In the genomic region with DNA sequence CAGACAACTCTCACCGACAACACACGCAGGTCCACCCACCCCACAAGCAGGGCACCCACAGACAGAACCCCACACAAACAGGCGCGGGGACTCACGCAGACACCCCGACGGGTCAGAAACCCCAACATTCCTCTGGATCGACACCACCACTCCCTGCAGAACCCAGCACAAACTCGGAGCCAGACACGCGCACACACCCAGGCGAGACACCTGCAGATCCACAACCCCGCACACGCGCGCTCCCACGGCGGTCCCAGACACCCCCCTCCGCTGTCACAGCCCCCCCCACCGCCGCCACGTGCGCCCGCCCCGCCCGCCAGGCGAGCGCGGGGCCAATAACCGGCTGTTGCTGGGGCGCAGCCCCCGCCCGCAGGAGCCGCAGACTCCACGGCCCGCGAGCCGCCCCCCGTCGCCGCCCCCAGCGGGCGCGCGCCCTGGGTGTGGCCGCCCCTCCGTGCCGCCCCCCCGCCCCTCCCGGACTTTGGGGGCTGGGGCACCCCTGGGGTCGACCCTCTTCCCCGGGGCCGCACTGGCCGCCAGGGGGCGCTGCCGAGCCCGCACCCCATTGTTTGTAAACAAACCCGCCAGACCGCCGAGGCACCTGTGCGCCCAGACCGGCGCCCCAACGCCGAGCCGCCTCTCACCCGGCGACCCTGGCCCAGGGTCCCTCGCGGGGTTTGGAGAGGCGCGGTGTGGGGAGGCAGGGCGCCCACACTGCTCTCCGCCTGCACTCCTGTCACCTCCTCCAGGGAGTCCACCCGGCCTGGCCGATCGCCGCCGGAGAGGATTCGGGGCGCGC, we compare ENCODE assay signal across 8 cellular contexts. TPM values are rescaled to one million over a fixed set of nuclear protein-coding genes. Genes with fewer than 3 reads are reported as not detected.
A peak's percentile ranks its signal among the peaks of the same experiment; 100 is the strongest.
DNase-seq lines count a peak whose midpoint lies in the region; ATAC-seq, FAIRE-seq and TF ChIP-seq lines count a peak whose summit lies in the region.

No MANE protein-coding gene starts in this region.

- H3K9me3 Mint-ChIP-seq in activated naive CD4-positive, alpha-beta T cell treated with anti-CD3 and anti-CD28 coated beads for 36 hours: no peaks in the 10 kb centered on the region

- intact Hi-C loops in PC-9 (cut with micrococcal nuclease; ENCODE audit: unreplicated experiment): no loop called here
- intact Hi-C loops in activated naive CD4-positive, alpha-beta T cell treated with anti-CD3 and anti-CD28 coated beads for 36 hours (cut with micrococcal nuclease): no loop called here
- intact Hi-C loops in Right ventricle myocardium superior (cut with DNase I): no loop called here
- intact Hi-C loops in pancreas (cut with DNase I): no loop called here

- ATAC-seq in GM19324 (IDR thresholded peaks at IDR 0.05; ENCODE audit: low FRiP score, unreplicated experiment) (peak; percentile 16), Right ventricle myocardium superior (ENCODE audit: poor library complexity) (no peak), pancreas (peak in 2 of 4 donors; percentile 5 to 20)

- H3K27ac Mint-ChIP-seq in activated naive CD4-positive, alpha-beta T cell treated with anti-CD3 and anti-CD28 coated beads for 36 hours: no peak overlapping the region

- H3K27me3 Mint-ChIP-seq in activated naive CD4-positive, alpha-beta T cell treated with anti-CD3 and anti-CD28 coated beads for 36 hours (ENCODE audit: low read depth): no peaks in the 10 kb centered on the region

- peaks cover 18% of the 10 kb centered on the region for H3K79me2 ChIP-seq in PC-9 (ENCODE audit: low read depth)

- DNase-seq in AG04450 (ENCODE audit: low read depth, low spot score) (no peak), PC-9 (peak in 1 of 2 experiments; percentile 78), Right ventricle myocardium superior (peak; percentile 80), pancreas (peak; percentile 62 to 90 (median 80)), ureter (ENCODE audit: low spot score) (peak; percentile 75), putamen (ENCODE audit: low spot score) (no peak)
- DNase-seq in activated naive CD4-positive, alpha-beta T cell treated with anti-CD3 and anti-CD28 coated beads for 36 hours: peak; percentile 81

- peak overlapping the region; percentile 98 for H3K4me3 ChIP-seq in AG04450 (ENCODE audit: low read depth, low read length)
- H3K4me3 ChIP-seq in PC-9: peak overlapping the region; percentile 99
- H3K4me3 ChIP-seq in pancreas: peak overlapping the region; percentile 89 to 99 (median 98)

- no TSS peak for BruUV-seq in PC-9 (replicated peaks; lab: Mats Ljungman, UMichigan)

- no peak for FAIRE-seq in pancreas (lab: Jason Lieb, UNC)

- H3K27ac ChIP-seq in AG04450 (ENCODE audit: low read depth, low read length): peak overlapping the region; percentile 39
- H3K27ac ChIP-seq in PC-9: 0 out of 2 replicates have a peak overlapping the region, but pooled peaks have one; percentile 38
- peak overlapping the region; percentile 73 to 97 (median 82) for H3K27ac ChIP-seq in pancreas

- 1 to 3% methylated on average over 42 to 82 of the region's 82 CpGs for WGBS in pancreas, 2 donors

- TF ChIP-seq CTCF in AG04450 (IDR thresholded peaks at IDR 0.05; ENCODE audit: low read depth, low read length): peak; percentile 66
- peak; percentile 82 for TF ChIP-seq CTCF in PC-9 (conservative IDR thresholded peaks at IDR 0.05)
- peak; percentile 75 to 90 (median 80) for TF ChIP-seq CTCF in pancreas (IDR thresholded peaks at IDR 0.05)

- H3K4me3 Mint-ChIP-seq in activated naive CD4-positive, alpha-beta T cell treated with anti-CD3 and anti-CD28 coated beads for 36 hours: peak overlapping the region; percentile 54

- peaks cover 15% of the 10 kb centered on the region for H3K36me3 Mint-ChIP-seq in activated naive CD4-positive, alpha-beta T cell treated with anti-CD3 and anti-CD28 coated beads for 36 hours (ENCODE audit: low read depth)

- H3K9me2 ChIP-seq in PC-9 (ENCODE audit: insufficient read depth): no peaks in the 10 kb centered on the region

- peaks cover 59% of the 10 kb centered on the region for H3F3A ChIP-seq in PC-9 (ENCODE audit: insufficient read depth, low read depth)

- CTCF ChIA-PET in AG04450 (lab: Charles Lee): no interaction called here
- CTCF ChIA-PET in PC-9 (lab: Charles Lee): no interaction called here
- CTCF ChIA-PET in activated naive CD4-positive, alpha-beta T cell treated with anti-CD3 and anti-CD28 coated beads for 36 hours (lab: Charles Lee): interaction anchor here (1.5 kb wide), 1 partner anchor 14 kb away, joined by 9 read pairs; no protein-coding TSS in a partner anchor

- peaks cover 27% of the 10 kb centered on the region for H3K4me1 Mint-ChIP-seq in activated naive CD4-positive, alpha-beta T cell treated with anti-CD3 and anti-CD28 coated beads for 36 hours (ENCODE audit: low read depth)

- H4K20me1 ChIP-seq in PC-9 (ENCODE audit: insufficient read depth): peaks cover 18% of the 10 kb centered on the region

- H3K36me3 ChIP-seq in PC-9 (ENCODE audit: low read depth) (no peaks in the 10 kb centered on the region), pancreas (no peaks in the 10 kb centered on the region)

- H3K27me3 ChIP-seq in AG04450 (ENCODE audit: control insufficient read depth, insufficient read depth, low read length) (no peaks in the 10 kb centered on the region), PC-9 (ENCODE audit: insufficient read depth, low read depth) (no peaks in the 10 kb centered on the region), pancreas (no peaks in the 10 kb centered on the region)

- H3K4me2 ChIP-seq in PC-9: peak overlapping the region; percentile 90

- POLR2A ChIA-PET in AG04450 (lab: Yijun Ruan, JAX): no interaction called here
- POLR2A ChIA-PET in PC-9 (lab: Charles Lee; ENCODE audit: unreplicated experiment): no interaction called here

- no peaks in the 10 kb centered on the region; the same call in 1 of the 2 replicates for H3K9me3 ChIP-seq in AG04450 (ENCODE audit: control insufficient read depth, insufficient read depth, low read length)
- no peaks in the 10 kb centered on the region for H3K9me3 ChIP-seq in PC-9 (ENCODE audit: insufficient read depth, low read depth)
- no peaks in the 10 kb centered on the region for H3K9me3 ChIP-seq in pancreas

- peak overlapping the region; percentile 87 for H2AFZ ChIP-seq in PC-9

- H3K4me1 ChIP-seq in PC-9 (replicated peaks; ENCODE audit: insufficient read depth) (peaks cover 57% of the 10 kb centered on the region), pancreas (peaks cover 0 to 26% (median 19%) of the 10 kb centered on the region in 3 donors)

RNA-seq across cellular contexts. Expression of a gene that starts 0.7 kb away (rescaled TPM):
- 3.6 and 4.4 TPM in 2 replicates for polyA plus RNA-seq in AG04450 (2011; rRNA removed)
- 3.6 and 4.5 TPM in 2 replicates for polyA minus RNA-seq in AG04450 (2011; rRNA and poly(A)+ RNA removed)
- total RNA-seq in PC-9 (2021): 18.3 and 18.8 TPM in 2 replicates
- total RNA-seq in activated naive CD4-positive, alpha-beta T cell treated with anti-CD3 and anti-CD28 coated beads for 36 hours: 10 to 100 TPM; 55.9 to 59.5 TPM
- 3.8 TPM for total RNA-seq in Right ventricle myocardium superior
- total RNA-seq in pancreas: 10 to 100 TPM in 3 of 6 donors, 1 to 10 TPM in 3; 6.8 to 19.4 (median 9.2) TPM
- 10 to 100 TPM in 1 of 2 donors, 1 to 10 TPM in 1; 5.5 to 11.3 TPM for polyA plus RNA-seq in pancreas
- 9.9 TPM for total RNA-seq in ureter

RNA-seq across cellular contexts. Expression of a gene that starts 26.0 kb away (rescaled TPM):
- polyA plus RNA-seq in AG04450 (2011; rRNA removed) (5.0 and 6.6 TPM in 2 replicates), pancreas (100 to 1,000 TPM in 1 of 2 donors, 10 to 100 TPM in 1; 38.3 to 102 TPM)
- polyA minus RNA-seq in AG04450 (2011; rRNA and poly(A)+ RNA removed): 4.7 and 9.3 TPM in 2 replicates
- total RNA-seq in PC-9 (2021) (34.7 and 37.0 TPM in 2 replicates), Right ventricle myocardium superior (16.3 TPM), pancreas (10 to 100 TPM; 24.6 to 67.3 (median 34.7) TPM), ureter (37.2 TPM)
- total RNA-seq in activated naive CD4-positive, alpha-beta T cell treated with anti-CD3 and anti-CD28 coated beads for 36 hours: 10 to 100 TPM; 43.6 to 47.7 TPM

RNA-seq across cellular contexts. Expression of a gene that starts 44.4 kb away (rescaled TPM):
- polyA plus RNA-seq in AG04450 (2011; rRNA removed) (2.4 and 5.0 TPM in 2 replicates), pancreas (10 to 100 TPM; 25.6 to 29.7 TPM)
- 1.0 and 1.3 TPM in 2 replicates for polyA minus RNA-seq in AG04450 (2011; rRNA and poly(A)+ RNA removed)
- total RNA-seq in PC-9 (2021) (13.5 and 21.3 TPM in 2 replicates), Right ventricle myocardium superior (10.4 TPM), pancreas (10 to 100 TPM; 10.6 to 37.7 (median 13.5) TPM), ureter (22.2 TPM)
- total RNA-seq in activated naive CD4-positive, alpha-beta T cell treated with anti-CD3 and anti-CD28 coated beads for 36 hours: 10 to 100 TPM; 18.7 to 19.9 TPM

Comparison
In these comparisons a context has a peak if more than half of its experiments do, and no peak if none do; other contexts are left out.
1. DNase-seq: peak in activated naive CD4-positive, alpha-beta T cell treated with anti-CD3 and anti-CD28 coated beads for 36 hours (single experiment), Right ventricle myocardium superior (single experiment), pancreas (6 of 6) and ureter (single experiment); none in AG04450 (single experiment) and putamen (single experiment).
2. Peak in every context shown above with its lines, with median percentiles within 50 percentile points of each other: H3K27ac ChIP-seq, H3K4me3 ChIP-seq and CTCF ChIP-seq.